8 cellular contexts compared by ENCODE assay signal in genomic region chr7:65038767-65039166, GRCh38. TPM values are rescaled to one million over a fixed set of nuclear protein-coding genes. Genes with fewer than 3 reads are reported as not detected.
DNase-seq lines count a peak whose midpoint lies in the region; ATAC-seq lines count a peak whose summit lies in the region.
"Not testable (repeated sequence)": the region's sequence is repeated elsewhere in the genome, so short reads cannot be mapped to it uniquely, and the experiment has no call there.

No MANE protein-coding gene starts in this region.

- peak overlapping the region; percentile 80 for H3K4me3 ChIP-seq in HUES48 (ENCODE audit: low read depth, low read length)

- in situ Hi-C loops in Caki2 (cut with HindIII; ENCODE audit: low pct_unique_long_range_greater_than_20kb, low sequenced_read_pairs): not testable (repeated sequence)

- H3K27ac ChIP-seq in HUES48 (ENCODE audit: low read depth, low read length): peak overlapping the region; percentile 77

- H3K4me1 ChIP-seq in HUES48 (ENCODE audit: control insufficient read depth, insufficient read depth, low read length): not testable (repeated sequence)

- H3K36me3 ChIP-seq in HUES48 (ENCODE audit: control insufficient read depth, insufficient read depth, low read length): not testable (repeated sequence)

- DNase-seq in Caki2 (ENCODE audit: low read depth) (peak; percentile 32), RPMI8226 (peak; percentile 60), activated gamma-delta T cell treated with Interleukin-2 at 50 U/mL for 16 hours (peak; percentile 22), fibroblast of gingiva (ENCODE audit: low read depth) (peak; percentile 6), mucosa of gallbladder (ENCODE audit: low spot score) (peak; percentile 24)
- DNase-seq in stimulated activated CD8-positive, alpha-beta memory T cell treated with anti-CD3 and anti-CD28 coated beads, Interleukin-15, amount 100 ng/mL, for 24 hours (ENCODE audit: low read depth): peak; percentile 15

- not testable (repeated sequence) for H3K9ac ChIP-seq in HUES48 (ENCODE audit: low read depth, low read length)

- not testable (repeated sequence) for H3K27me3 ChIP-seq in HUES48 (ENCODE audit: control insufficient read depth, insufficient read depth, low read length)

- peak; percentile 6 for ATAC-seq in GM21576 (IDR thresholded peaks at IDR 0.05; ENCODE audit: unreplicated experiment)

- H3K9me3 ChIP-seq in HUES48 (ENCODE audit: control insufficient read depth, insufficient read depth, low read length): not testable (repeated sequence)

RNA-seq across cellular contexts. Expression of gene ERV3-1, which starts 32.3 kb away (rescaled TPM):
- not detected in 2 replicates for total RNA-seq in Caki2 (2014; rRNA removed; shearing (Covaris generic); ENCODE audit: low replicate concordance)
- total RNA-seq in mucosa of gallbladder: 38.7 TPM

RNA-seq across cellular contexts. Expression of gene ZNF117, which starts 47.9 kb away (rescaled TPM):
- 0.81 and 1.1 TPM in 2 replicates for total RNA-seq in Caki2 (2014; rRNA removed; shearing (Covaris generic); ENCODE audit: low replicate concordance)
- 31.6 TPM for total RNA-seq in mucosa of gallbladder

Comparison
In these comparisons a context has a peak if more than half of its experiments do, and no peak if none do; other contexts are left out.
1. Peak in every context shown above with its lines: DNase-seq, ATAC-seq, H3K4me3 ChIP-seq and H3K27ac ChIP-seq.
2. DNase-seq: peak in every context shown above with its lines; median percentile 60 in RPMI8226; 32 in Caki2; 24 in mucosa of gallbladder; 22 in activated gamma-delta T cell treated with Interleukin-2 at 50 U/mL for 16 hours; 15 in stimulated activated CD8-positive, alpha-beta memory T cell treated with anti-CD3 and anti-CD28 coated beads, Interleukin-15, amount 100 ng/mL, for 24 hours; 6 in fibroblast of gingiva.
3. RNA of gene ERV3-1, which starts 32.3 kb away (total RNA-seq): 38.7 TPM in mucosa of gallbladder (single experiment); not detected in Caki2; every median in the first group is over 10 times any median in the second.
4. RNA of gene ZNF117, which starts 47.9 kb away (total RNA-seq): 31.6 TPM in mucosa of gallbladder (single experiment); 0.81 to 1.1 TPM in Caki2; every median in the first group is over 10 times any median in the second.